ENCODE assay signal across 7 cellular contexts in the genomic region with DNA sequence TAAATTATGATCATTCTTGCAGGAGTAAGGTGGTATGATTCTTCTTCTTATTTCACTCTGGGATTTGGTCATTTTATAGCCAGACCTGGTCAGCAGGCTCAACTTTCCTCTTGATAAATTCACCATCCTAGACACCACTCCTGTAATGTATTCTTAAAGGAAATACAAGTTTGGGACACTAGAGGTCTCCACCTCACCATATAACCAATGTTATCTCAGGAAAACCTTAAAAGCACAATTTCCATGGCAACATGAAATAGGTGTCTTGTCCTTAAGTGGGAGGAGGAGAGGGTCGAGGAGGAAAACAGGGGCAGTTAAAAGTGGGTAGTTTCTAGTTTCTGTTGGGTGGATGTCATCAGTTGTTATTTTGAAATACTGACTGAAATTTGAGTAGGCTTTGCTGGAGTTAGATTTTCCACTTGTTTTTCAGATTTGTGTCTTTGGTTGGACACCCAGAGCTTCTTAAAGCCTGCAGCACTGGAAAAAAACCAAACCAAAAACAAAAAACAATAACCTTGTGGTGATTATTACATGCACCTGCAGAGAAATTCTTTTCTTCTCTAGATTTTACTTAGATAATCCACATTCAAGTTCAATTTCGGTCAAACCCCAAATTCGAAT.
A peak's percentile ranks its signal among the peaks of the same experiment; 100 is the strongest.
DNase-seq lines count a peak whose midpoint lies in the region; ATAC-seq and TF ChIP-seq lines count a peak whose summit lies in the region.

No MANE protein-coding gene starts in this region.

- no peak overlapping the region for H2AFZ ChIP-seq in neural cell (ENCODE audit: low read depth, low read length)

- peak; percentile 15 for DNase-seq in ELF-1 (ENCODE audit: low read depth, low spot score)
- DNase-seq in SKM-1 treated with dmso at 0.1 percent for 144 hours (lab: John Stamatoyannopoulos, UW; ENCODE audit: unreplicated experiment), result peak; percentile 4
- DNase-seq in fibroblast of mammary gland (ENCODE audit: low read depth), result peak; percentile 59
- DNase-seq in NCI-H1092 treated with DMSO at 0.1 percent for 48 hours (lab: John Stamatoyannopoulos, UW), result no peak

- H3F3A ChIP-seq in neural cell (ENCODE audit: insufficient read depth, low read length, poor library complexity, severe bottlenecking), result no peaks in the 10 kb centered on the region

- no peak overlapping the region for H3K27ac ChIP-seq in neural cell (ENCODE audit: low read length)

- H3K36me3 ChIP-seq in neural cell (ENCODE audit: insufficient read depth, low read length), result no peaks in the 10 kb centered on the region

- no peaks in the 10 kb centered on the region for H3K9me2 ChIP-seq in neural cell (ENCODE audit: insufficient read depth, low read length)

- no peak overlapping the region for H3K4me2 ChIP-seq in neural cell (ENCODE audit: low read length)

- TF ChIP-seq RAD21 in neural cell (conservative IDR thresholded peaks at IDR 0.05), result peak; percentile 96

- no peaks in the 10 kb centered on the region for H4K20me1 ChIP-seq in neural cell (ENCODE audit: insufficient read depth)

- H3K27me3 ChIP-seq in neural cell (ENCODE audit: insufficient read depth, low read depth, low read length), result no peaks in the 10 kb centered on the region

- ATAC-seq in HG03432 (IDR thresholded peaks at IDR 0.05; ENCODE audit: unreplicated experiment) (peak; percentile 53), HG03342 (IDR thresholded peaks at IDR 0.05; ENCODE audit: unreplicated experiment) (no peak)

- no peak overlapping the region for H3K4me3 ChIP-seq in fibroblast of mammary gland (ENCODE audit: control insufficient read depth, low read depth, low read length)
- no peak overlapping the region for H3K4me3 ChIP-seq in neural cell (ENCODE audit: low read length)

- TF ChIP-seq CTCF in fibroblast of mammary gland (conservative IDR thresholded peaks at IDR 0.05; ENCODE audit: control insufficient read depth, insufficient read depth, low read depth, low read length) (peak; percentile 75), neural cell (IDR thresholded peaks at IDR 0.05; ENCODE audit: poor library complexity, severe bottlenecking) (peak; percentile 97)

- H3K79me2 ChIP-seq in neural cell (replicated peaks; ENCODE audit: insufficient read depth, low read length), result no peaks in the 10 kb centered on the region

- no peak for TF ChIP-seq EP300 in neural cell (conservative IDR thresholded peaks at IDR 0.05; ENCODE audit: poor library complexity, severe bottlenecking)

- H3K9ac ChIP-seq in neural cell (ENCODE audit: low read length), result no peak overlapping the region

- no peaks in the 10 kb centered on the region for H3K9me3 ChIP-seq in neural cell (ENCODE audit: low read length)

TF ChIP-seq in neural cell, 6 proteins besides CTCF, POLR2A, EP300 and RAD21:
- no peak for TF ChIP-seq POLR2AphosphoS5 (IDR thresholded peaks at IDR 0.05)
- peak; percentile 94 for TF ChIP-seq SMC3 (conservative IDR thresholded peaks at IDR 0.05; ENCODE audit: poor library complexity)
